1 cellular context compared by ENCODE assay signal in the genomic region with DNA sequence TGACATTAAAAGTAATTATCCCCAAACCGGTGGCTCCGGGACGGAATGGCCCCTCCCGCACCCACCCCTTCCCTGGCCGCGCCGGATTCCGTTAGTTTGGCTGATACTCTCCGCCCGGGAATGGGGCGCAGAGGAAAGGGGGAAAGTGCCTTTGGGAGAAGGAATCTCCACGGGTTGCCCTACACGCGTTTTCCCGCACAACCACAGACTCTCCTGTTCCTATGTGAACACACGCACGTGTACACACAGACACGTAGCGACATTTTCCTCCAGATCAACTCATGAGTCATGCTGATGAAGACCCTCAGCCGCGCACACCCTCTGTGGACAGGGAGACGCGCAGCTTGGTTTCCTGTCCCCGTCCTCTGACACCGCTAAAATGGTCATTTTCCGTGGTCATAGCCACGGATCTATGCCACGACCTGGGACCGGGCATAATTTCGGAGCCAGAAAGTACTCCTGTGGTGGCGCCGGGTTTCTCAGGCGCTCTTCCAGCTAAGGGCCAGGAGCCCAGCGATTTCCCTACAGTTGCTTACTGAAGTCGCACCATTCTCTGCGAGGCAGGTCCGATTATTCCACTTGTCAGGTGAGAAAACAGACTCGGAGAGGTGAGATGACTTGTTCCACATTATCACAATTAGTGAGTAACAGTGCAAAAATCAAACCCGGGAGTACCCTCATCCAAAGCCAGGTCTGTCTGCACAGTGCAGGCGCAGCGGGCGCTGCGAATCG.
TF ChIP-seq lines count a peak whose summit lies in the region.

No MANE protein-coding gene starts in this region.

TF ChIP-seq in IMR-90, 13 proteins besides CTCF, POLR2A, EP300 and RAD21:
- TF ChIP-seq CHD1 (IDR thresholded peaks at IDR 0.05; ENCODE audit: low read depth, low read length) (no peak), CEBPB (IDR thresholded peaks at IDR 0.05; ENCODE audit: low read depth, low read length) (no peak), NFE2L2 (IDR thresholded peaks at IDR 0.05; ENCODE audit: low read depth, low read length) (no peak), MAZ (IDR thresholded peaks at IDR 0.05; ENCODE audit: borderline replicate concordance, low read depth, low read length) (no peak), MXI1 (IDR thresholded peaks at IDR 0.05; ENCODE audit: borderline replicate concordance, low read depth, low read length) (no peak), MAFK (IDR thresholded peaks at IDR 0.05; ENCODE audit: low read depth, low read length) (no peak), FOS (IDR thresholded peaks at IDR 0.05; ENCODE audit: low read depth, low read length) (no peak), SMC3 (IDR thresholded peaks at IDR 0.05; ENCODE audit: low read depth, low read length) (no peak), USF2 (IDR thresholded peaks at IDR 0.05; ENCODE audit: low read depth, low read length) (no peak), BHLHE40 (IDR thresholded peaks at IDR 0.05; ENCODE audit: low read depth, low read length) (no peak), RFX5 (IDR thresholded peaks at IDR 0.05; ENCODE audit: low read depth, low read length) (no peak), RCOR1 (IDR thresholded peaks at IDR 0.05; ENCODE audit: insufficient replicate concordance, low read length) (no peak)
- TF ChIP-seq, protein P1, sequence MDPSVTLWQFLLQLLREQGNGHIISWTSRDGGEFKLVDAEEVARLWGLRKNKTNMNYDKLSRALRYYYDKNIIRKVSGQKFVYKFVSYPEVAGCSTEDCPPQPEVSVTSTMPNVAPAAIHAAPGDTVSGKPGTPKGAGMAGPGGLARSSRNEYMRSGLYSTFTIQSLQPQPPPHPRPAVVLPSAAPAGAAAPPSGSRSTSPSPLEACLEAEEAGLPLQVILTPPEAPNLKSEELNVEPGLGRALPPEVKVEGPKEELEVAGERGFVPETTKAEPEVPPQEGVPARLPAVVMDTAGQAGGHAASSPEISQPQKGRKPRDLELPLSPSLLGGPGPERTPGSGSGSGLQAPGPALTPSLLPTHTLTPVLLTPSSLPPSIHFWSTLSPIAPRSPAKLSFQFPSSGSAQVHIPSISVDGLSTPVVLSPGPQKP (IDR thresholded peaks at IDR 0.05; ENCODE audit: borderline replicate concordance, low read depth, low read length) = no peak
